Comparison of ENCODE assay signal across 1 cellular context in genomic region chr15:59282515-59283337, GRCh38.
TF ChIP-seq lines count a peak whose summit lies in the region.

No MANE protein-coding gene starts in this region.

TF ChIP-seq in SK-N-SH treated with all-trans-retinoic acid at 6 μM for 48 hours, 23 proteins besides CTCF, POLR2A, EP300 and RAD21 (continued from another document):
- no peak for TF ChIP-seq CREB5 (CRISPR knock-in tag; IDR thresholded peaks at IDR 0.05; ENCODE audit: low read depth)
TF ChIP-seq in SK-N-SH treated with all-trans-retinoic acid at 6 μM for 48 hours: peak in this region for 0.
